Comparison of ENCODE assay signal across 29 cellular contexts in the genomic region with DNA sequence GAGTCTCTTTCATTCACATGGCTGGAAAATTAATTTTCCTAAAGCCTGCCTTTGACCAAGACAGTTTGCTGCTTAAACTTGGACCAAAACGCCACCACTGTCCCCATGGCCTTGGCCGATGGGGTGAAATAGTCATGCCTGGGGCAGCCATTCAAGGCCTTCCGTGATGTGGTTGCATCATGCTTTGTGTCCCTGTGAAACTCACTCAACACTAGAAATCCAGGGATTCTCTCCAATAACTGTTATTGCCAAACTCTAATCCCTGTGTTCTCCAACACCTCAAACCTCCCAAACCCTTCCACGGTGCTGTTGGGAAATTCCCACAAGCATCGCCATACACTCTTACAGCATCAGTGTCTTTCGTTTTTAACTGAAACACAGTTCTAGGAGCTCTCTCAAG. TPM values are rescaled to one million over a fixed set of nuclear protein-coding genes. Genes with fewer than 3 reads are reported as not detected.
DNase-seq lines count a peak whose midpoint lies in the region; ATAC-seq, FAIRE-seq and TF ChIP-seq lines count a peak whose summit lies in the region.
"Had no signal": no experiment of that assay in that cellular context is flagged by ENCODE, and none has a peak within 500 bp of the region (broad histone marks: within the 10 kb centered on the region; RNA-seq: fewer than 3 reads in every experiment).

No MANE protein-coding gene starts in this region.

- no peaks in the 10 kb centered on the region for H3K9me3 Mint-ChIP-seq in activated T-helper 1 cell treated with anti-CD3 and anti-CD28 coated beads, Interleukin-12 subunit alpha, Interleukin-12 subunit beta, Interleukin-2, Interleukin-4 antibody, amounts not matched to agents 30 ng/mL and 10 ng/mL and 1 ng/mL, durations not matched to agents 14 hours and 24 hours and 36 hours
- H3K9me3 Mint-ChIP-seq: activated CD4-positive, alpha-beta memory T cell treated with anti-CD3 and anti-CD28 coated beads for 36 hours; activated naive CD4-positive, alpha-beta T cell treated with anti-CD3 and anti-CD28 coated beads, Interleukin-2, amount 50 U/mL, for 72 hours; activated T-helper 2 cell treated with anti-CD3 and anti-CD28 coated beads, Interferon-gamma antibody, Interleukin-2, Interleukin-4, amounts not matched to agents 10 μg/mL and 5 μg/mL and 100 μg/mL, durations not matched to agents 14 hours and 24 hours and 36 hours; nephron; stimulated activated memory B cell treated with anti-CD40 and anti-IgM and Interleukin-4, amounts not matched to agents 10 μg/mL and 1 μg/mL and 100 μg/mL, for 72 hours had no signal

- in situ Hi-C loops in K562 (cut with MboI) (no loop called here), gastrocnemius medialis (cut with MboI; ENCODE audit: low sequenced_read_pairs in 4 of 4) (no loop called here)

- ATAC-seq in K562 (no peak), gastrocnemius medialis (peak; percentile 27 to 51), HG02642 (IDR thresholded peaks at IDR 0.05; ENCODE audit: poor library complexity, unreplicated experiment) (no peak)
- ATAC-seq: activated naive CD4-positive, alpha-beta T cell treated with anti-CD3 and anti-CD28 coated beads, Interleukin-2, amount 50 U/mL, for 72 hours; lower lobe of right lung; stimulated activated memory B cell treated with anti-CD40 and anti-IgM and Interleukin-4, amounts not matched to agents 10 μg/mL and 1 μg/mL and 100 μg/mL, for 72 hours; upper lobe of right lung had no signal

- H3K27ac ChIP-seq in MM.1S (ENCODE audit: low read length) (peak overlapping the region; percentile 97), K562 (ENCODE audit: extremely low read depth, low read depth, low read length) (no peak overlapping the region), right atrium auricular region (no peak overlapping the region), gastrocnemius medialis (peak overlapping the region in 3 of 4 donors; percentile 31 to 80 (median 45))
- H3K27ac ChIP-seq: lower lobe of right lung, upper lobe of right lung had no signal

- DNase-seq in MM.1S: peak; percentile 64
- no peak for DNase-seq in K562 (ENCODE audit: extremely low read depth in 1 of 4, low spot score in 3 of 4)
- DNase-seq in right atrium auricular region (ENCODE audit: low spot score): peak; percentile 80
- peak; percentile 41 to 62 for DNase-seq in gastrocnemius medialis
- DNase-seq in NAMALWA (ENCODE audit: low spot score): no peak
- DNase-seq in activated T-helper 1 cell treated with anti-CD3 and anti-CD28 coated beads, Interleukin-12 subunit alpha, Interleukin-12 subunit beta, Interleukin-2, Interleukin-4 antibody, amounts not matched to agents 30 ng/mL and 10 ng/mL and 1 ng/mL, durations not matched to agents 14 hours and 24 hours and 36 hours (ENCODE audit: low spot score): no peak
- DNase-seq in stimulated activated CD4-positive, alpha-beta T cell treated with anti-CD3 and anti-CD28 coated beads, Interleukin-12 subunit alpha, Interleukin-12 subunit beta, amount 100 ng/mL, for 4 hours: no peak
- DNase-seq: activated CD4-positive, alpha-beta memory T cell treated with anti-CD3 and anti-CD28 coated beads for 36 hours; activated CD4-positive, CD25-positive, alpha-beta regulatory T cell; C1 segment of cervical spinal cord; caudate nucleus; dermis blood vessel endothelial cell; DMS79; glutamatergic neuron; lower lobe of right lung; NCI-H1105 treated with DMSO at 0.1 percent for 48 hours; NCI-H2029 treated with DMSO at 0.1 percent for 48 hours; stimulated activated CD4-positive, alpha-beta T cell treated with anti-CD3 and anti-CD28 coated beads, Interleukin-4, amount 100 ng/mL, for 4 hours; T-helper 1 cell; upper lobe of right lung had no signal

- H3K4me3 ChIP-seq in MM.1S (ENCODE audit: low read length) (peak overlapping the region; percentile 79), K562 (no peak overlapping the region), right atrium auricular region (no peak overlapping the region), gastrocnemius medialis (no peak overlapping the region)
- H3K4me3 ChIP-seq: lower lobe of right lung, upper lobe of right lung had no signal

- H3K27me3 Mint-ChIP-seq in activated T-helper 1 cell treated with anti-CD3 and anti-CD28 coated beads, Interleukin-12 subunit alpha, Interleukin-12 subunit beta, Interleukin-2, Interleukin-4 antibody, amounts not matched to agents 30 ng/mL and 10 ng/mL and 1 ng/mL, durations not matched to agents 14 hours and 24 hours and 36 hours (ENCODE audit: insufficient read depth): no peaks in the 10 kb centered on the region
- H3K27me3 Mint-ChIP-seq: stimulated activated memory B cell treated with anti-CD40 and anti-IgM and Interleukin-4, amounts not matched to agents 10 μg/mL and 1 μg/mL and 100 μg/mL, for 72 hours had no signal

- no peak for TF ChIP-seq RAD21 in K562 (CRISPR knock-in tag; conservative IDR thresholded peaks at IDR 0.05 in 1 of 2, IDR thresholded peaks at IDR 0.05 in 1 of 2)

- WGBS in K562 (ENCODE audit: insufficient coverage, low coverage, missing lambda C conversion rate): 69% methylated on average over 6 of the region's 6 CpGs

- H3K9ac ChIP-seq in MM.1S (ENCODE audit: low read length): peak overlapping the region; percentile 100
- H3K9ac ChIP-seq in K562 (ENCODE audit: insufficient read depth in 1 of 2, low read depth in 2 of 2, low read length in 2 of 2): no peak overlapping the region

- peak overlapping the region; percentile 98 for H3K4me2 ChIP-seq in MM.1S (ENCODE audit: low read depth, low read length)
- H3K4me2 ChIP-seq in K562 (ENCODE audit: insufficient read depth, low read length): no peak overlapping the region

- no peak overlapping the region for H3K27ac Mint-ChIP-seq in activated T-helper 1 cell treated with anti-CD3 and anti-CD28 coated beads, Interleukin-12 subunit alpha, Interleukin-12 subunit beta, Interleukin-2, Interleukin-4 antibody, amounts not matched to agents 30 ng/mL and 10 ng/mL and 1 ng/mL, durations not matched to agents 14 hours and 24 hours and 36 hours
- H3K27ac Mint-ChIP-seq: activated CD4-positive, alpha-beta memory T cell treated with anti-CD3 and anti-CD28 coated beads for 36 hours; activated naive CD4-positive, alpha-beta T cell treated with anti-CD3 and anti-CD28 coated beads, Interleukin-2, amount 50 U/mL, for 72 hours; activated T-helper 2 cell treated with anti-CD3 and anti-CD28 coated beads, Interferon-gamma antibody, Interleukin-2, Interleukin-4, amounts not matched to agents 10 μg/mL and 5 μg/mL and 100 μg/mL, durations not matched to agents 14 hours and 24 hours and 36 hours; nephron; stimulated activated memory B cell treated with anti-CD40 and anti-IgM and Interleukin-4, amounts not matched to agents 10 μg/mL and 1 μg/mL and 100 μg/mL, for 72 hours had no signal

- TF ChIP-seq CTCF in MM.1S (IDR thresholded peaks at IDR 0.05; ENCODE audit: low read length): no peak
- TF ChIP-seq CTCF in K562 (IDR thresholded peaks at IDR 0.05 in 2 of 3, conservative IDR thresholded peaks at IDR 0.05 in 1 of 3; ENCODE audit: insufficient read depth in 2 of 3, low read depth in 1 of 3, low read length in 3 of 3): no peak
- no peak for TF ChIP-seq CTCF in right atrium auricular region (IDR thresholded peaks at IDR 0.05)
- no peak for TF ChIP-seq CTCF in gastrocnemius medialis (IDR thresholded peaks at IDR 0.05 in 4 of 5, conservative IDR thresholded peaks at IDR 0.05 in 1 of 5)

- no peak overlapping the region for H2AFZ ChIP-seq in MM.1S (ENCODE audit: low read length)
- H2AFZ ChIP-seq in K562 (ENCODE audit: low read depth, low read length): no peak overlapping the region

- H3K36me3 ChIP-seq in MM.1S (replicated peaks; ENCODE audit: insufficient read depth, low read length) (peaks cover 27% of the 10 kb centered on the region), K562 (ENCODE audit: control insufficient read depth, insufficient read depth, low read length) (peaks cover 16% of the 10 kb centered on the region; the same call in 1 of the 3 replicates), right atrium auricular region (no peaks in the 10 kb centered on the region), gastrocnemius medialis (no peaks in the 10 kb centered on the region)
- H3K36me3 ChIP-seq: lower lobe of right lung, upper lobe of right lung had no signal

- H3K4me3 Mint-ChIP-seq in activated T-helper 1 cell treated with anti-CD3 and anti-CD28 coated beads, Interleukin-12 subunit alpha, Interleukin-12 subunit beta, Interleukin-2, Interleukin-4 antibody, amounts not matched to agents 30 ng/mL and 10 ng/mL and 1 ng/mL, durations not matched to agents 14 hours and 24 hours and 36 hours: no peak overlapping the region
- H3K4me3 Mint-ChIP-seq: activated CD4-positive, alpha-beta memory T cell treated with anti-CD3 and anti-CD28 coated beads for 36 hours; nephron; stimulated activated memory B cell treated with anti-CD40 and anti-IgM and Interleukin-4, amounts not matched to agents 10 μg/mL and 1 μg/mL and 100 μg/mL, for 72 hours had no signal

- no peaks in the 10 kb centered on the region for H3K9me3 ChIP-seq in MM.1S (replicated peaks; ENCODE audit: insufficient read depth, low read length)
- H3K9me3 ChIP-seq in K562 (replicated peaks; ENCODE audit: control insufficient read depth, insufficient read depth, low read depth, low read length): no peaks in the 10 kb centered on the region
- H3K9me3 ChIP-seq in right atrium auricular region: no peaks in the 10 kb centered on the region
- no peaks in the 10 kb centered on the region for H3K9me3 ChIP-seq in gastrocnemius medialis
- H3K9me3 ChIP-seq: lower lobe of right lung, upper lobe of right lung had no signal

- BruUV-seq in K562 (replicated peaks; lab: Mats Ljungman, UMichigan): no TSS peak

- intact Hi-C loops in K562 (cut with micrococcal nuclease) (loop anchor here (5.0 kb wide), 2 partner anchors 65 to 150 kb away; a partner anchor contains a TSS), gastrocnemius medialis (cut with DNase I; ENCODE audit: low total_unique reads) (loop anchor here (5.0 kb wide), 2 partner anchors 80 to 185 kb away; a partner anchor contains a TSS)
- intact Hi-C loops in activated T-helper 1 cell treated with anti-CD3 and anti-CD28 coated beads, Interleukin-12 subunit alpha, Interleukin-12 subunit beta, Interleukin-2, Interleukin-4 antibody, amounts not matched to agents 30 ng/mL and 10 ng/mL and 1 ng/mL, durations not matched to agents 14 hours and 24 hours and 36 hours (cut with micrococcal nuclease): loop anchor here (5.0 kb wide), 3 partner anchors 95 to 600 kb away; a partner anchor contains a TSS

- no peaks in the 10 kb centered on the region for H3K27me3 ChIP-seq in MM.1S (replicated peaks; ENCODE audit: insufficient read depth, low read length)
- peaks cover 12 to 30% of the 10 kb centered on the region in 2 experiments; a peak in 4 of 5 replicates for H3K27me3 ChIP-seq in K562 (ENCODE audit: control insufficient read depth in 2 of 2, insufficient read depth in 2 of 2, low read length in 2 of 2)
- H3K27me3 ChIP-seq in right atrium auricular region: no peaks in the 10 kb centered on the region
- no peaks in the 10 kb centered on the region for H3K27me3 ChIP-seq in gastrocnemius medialis
- H3K27me3 ChIP-seq: upper lobe of right lung had no signal

- peaks cover 15% of the 10 kb centered on the region for H3K4me1 Mint-ChIP-seq in activated T-helper 1 cell treated with anti-CD3 and anti-CD28 coated beads, Interleukin-12 subunit alpha, Interleukin-12 subunit beta, Interleukin-2, Interleukin-4 antibody, amounts not matched to agents 30 ng/mL and 10 ng/mL and 1 ng/mL, durations not matched to agents 14 hours and 24 hours and 36 hours (ENCODE audit: low read depth)

- peaks cover 77% of the 10 kb centered on the region for H3F3A ChIP-seq in MM.1S (ENCODE audit: insufficient read depth, low read length)

- no peaks in the 10 kb centered on the region for H3K9me2 ChIP-seq in MM.1S (replicated peaks; ENCODE audit: insufficient read depth, low read length)

- H3K4me1 ChIP-seq in MM.1S (ENCODE audit: low read length) (peaks cover 54% of the 10 kb centered on the region), K562 (replicated peaks in 1 of 2; ENCODE audit: control insufficient read depth in 2 of 2, insufficient read depth in 2 of 2, low read length in 2 of 2) (peaks cover 28 to 56% of the 10 kb centered on the region in 2 experiments), right atrium auricular region (peaks cover 0 to 27% of the 10 kb centered on the region in 2 donors), gastrocnemius medialis (peaks cover 10 to 16% of the 10 kb centered on the region in 2 donors)

- POLR2A ChIA-PET in K562 (lab: Yijun Ruan, JAX): interaction anchor here (1.2 to 4.5 kb wide), 3 partner anchors 9 to 12 kb away, joined by 3 to 29 read pairs (median 4); no protein-coding TSS in a partner anchor

- no peak for TF ChIP-seq EP300 in K562 (IDR thresholded peaks at IDR 0.05; ENCODE audit: low read length)

- peaks cover 87% of the 10 kb centered on the region for H3K79me2 ChIP-seq in MM.1S (ENCODE audit: low read length)
- peaks cover 32% of the 10 kb centered on the region for H3K79me2 ChIP-seq in K562 (ENCODE audit: control insufficient read depth, insufficient read depth, low read length)

- H3K36me3 Mint-ChIP-seq in activated T-helper 1 cell treated with anti-CD3 and anti-CD28 coated beads, Interleukin-12 subunit alpha, Interleukin-12 subunit beta, Interleukin-2, Interleukin-4 antibody, amounts not matched to agents 30 ng/mL and 10 ng/mL and 1 ng/mL, durations not matched to agents 14 hours and 24 hours and 36 hours (ENCODE audit: low read depth): peaks cover 2% of the 10 kb centered on the region
- H3K36me3 Mint-ChIP-seq: activated CD4-positive, alpha-beta memory T cell treated with anti-CD3 and anti-CD28 coated beads for 36 hours; activated naive CD4-positive, alpha-beta T cell treated with anti-CD3 and anti-CD28 coated beads, Interleukin-2, amount 50 U/mL, for 72 hours; stimulated activated memory B cell treated with anti-CD40 and anti-IgM and Interleukin-4, amounts not matched to agents 10 μg/mL and 1 μg/mL and 100 μg/mL, for 72 hours had no signal

- FAIRE-seq in K562 (lab: Jason Lieb, UNC): peak; percentile 6
- FAIRE-seq: astrocyte, GM18507, islet of Langerhans, RCC 7860 had no signal

- TF ChIP-seq POLR2A in K562 (conservative IDR thresholded peaks at IDR 0.05) (no peak), gastrocnemius medialis (IDR thresholded peaks at IDR 0.05) (no peak)

- H3K9me1 ChIP-seq in K562 (ENCODE audit: control insufficient read depth, insufficient read depth, low read length): peaks cover 5% of the 10 kb centered on the region

- H4K20me1 ChIP-seq in MM.1S (ENCODE audit: insufficient read depth, low read length) (no peaks in the 10 kb centered on the region), K562 (replicated peaks; ENCODE audit: control insufficient read depth, insufficient read depth, low read length) (peaks cover 14% of the 10 kb centered on the region)

- CTCF ChIA-PET in K562 (lab: Yijun Ruan, JAX; ENCODE audit: low intra/inter-chr PET ratio): no interaction called here

RNA-seq across cellular contexts. Expression of a gene that starts 1.4 kb away (rescaled TPM):
- 113 and 119 TPM in 2 replicates for total RNA-seq in K562 (2011; cell fraction: chromatin; rRNA removed; ENCODE audit: low replicate concordance)
- total RNA-seq in K562 (2011; cell fraction: nucleolus; rRNA removed): 126 TPM in 2 replicates
- 204 and 291 TPM in 2 replicates for total RNA-seq in K562 (2011; cell fraction: nucleoplasm; rRNA removed)
- total RNA-seq in K562 (2014; rRNA removed) (136 and 163 TPM in 2 replicates), K562 (2014; rRNA removed; fragmentation: Illumina TruSeq; extraction: Trizol) (133 and 142 TPM in 2 replicates), K562 (2015; rRNA removed; fragmentation: Illumina TruSeq; extraction: Trizol) (145 and 151 TPM in 2 replicates), K562 (2021) (137 and 139 TPM in 2 replicates), right atrium auricular region (10 to 100 TPM; 71.3 to 82.0 TPM), gastrocnemius medialis (10 to 100 TPM; 29.9 to 43.3 (median 38.8) TPM)
- polyA plus RNA-seq in K562 (2011; rRNA removed) (148 and 164 TPM in 2 replicates), K562 (2014; fragmentation: Illumina TruSeq; extraction: Trizol) (146 and 156 TPM in 2 replicates), K562 (2014; fragmentation: Nextera tagmentation; extraction: Ambion mirVana) (10 to 100 TPM; 33.9 to 44.0 TPM), K562 (2014; rRNA removed) (101 and 125 TPM in 2 replicates)
- 93.6 and 158 TPM in 2 replicates for polyA plus RNA-seq in K562 (2011; cell fraction: cytosol; rRNA removed)
- polyA plus RNA-seq in K562 (2011; cell fraction: nucleus; rRNA removed): 77.6 and 108 TPM in 2 replicates
- 111 and 153 TPM in 2 replicates for polyA plus RNA-seq in K562 (2012)
- polyA minus RNA-seq in K562 (2011; rRNA and poly(A)+ RNA removed): 135 and 149 TPM in 2 replicates
- 72.4 and 78.1 TPM in 2 replicates for polyA minus RNA-seq in K562 (2011; cell fraction: cytosol; rRNA and poly(A)+ RNA removed)
- polyA minus RNA-seq in K562 (2011; cell fraction: nucleus; rRNA and poly(A)+ RNA removed): 27.7 and 54.0 TPM in 2 replicates
- 119 and 121 TPM in 2 replicates for total RNA-seq in activated T-helper 1 cell treated with anti-CD3 and anti-CD28 coated beads, Interleukin-12 subunit alpha, Interleukin-12 subunit beta, Interleukin-2, Interleukin-4 antibody, amounts not matched to agents 30 ng/mL and 10 ng/mL and 1 ng/mL, durations not matched to agents 14 hours and 24 hours and 36 hours

Comparison
In these comparisons a context has a peak if more than half of its experiments do, and no peak if none do; other contexts are left out.
1. DNase-seq: peak in MM.1S (single experiment), right atrium auricular region (single experiment) and gastrocnemius medialis (2 of 2); none in K562 (0 of 4), NAMALWA (single experiment), activated T-helper 1 cell treated with anti-CD3 and anti-CD28 coated beads, Interleukin-12 subunit alpha, Interleukin-12 subunit beta, Interleukin-2, Interleukin-4 antibody, amounts not matched to agents 30 ng/mL and 10 ng/mL and 1 ng/mL, durations not matched to agents 14 hours and 24 hours and 36 hours (single experiment) and stimulated activated CD4-positive, alpha-beta T cell treated with anti-CD3 and anti-CD28 coated beads, Interleukin-12 subunit alpha, Interleukin-12 subunit beta, amount 100 ng/mL, for 4 hours (single experiment).
2. H3K27ac ChIP-seq: peak in MM.1S (single experiment) and gastrocnemius medialis (3 of 4); none in K562 (single experiment) and right atrium auricular region (0 of 2).
3. ATAC-seq: peak in gastrocnemius medialis (2 of 2); none in K562 (single experiment) and HG02642 (single experiment).